ENCODE assay signal across 15 cellular contexts in the genomic region with DNA sequence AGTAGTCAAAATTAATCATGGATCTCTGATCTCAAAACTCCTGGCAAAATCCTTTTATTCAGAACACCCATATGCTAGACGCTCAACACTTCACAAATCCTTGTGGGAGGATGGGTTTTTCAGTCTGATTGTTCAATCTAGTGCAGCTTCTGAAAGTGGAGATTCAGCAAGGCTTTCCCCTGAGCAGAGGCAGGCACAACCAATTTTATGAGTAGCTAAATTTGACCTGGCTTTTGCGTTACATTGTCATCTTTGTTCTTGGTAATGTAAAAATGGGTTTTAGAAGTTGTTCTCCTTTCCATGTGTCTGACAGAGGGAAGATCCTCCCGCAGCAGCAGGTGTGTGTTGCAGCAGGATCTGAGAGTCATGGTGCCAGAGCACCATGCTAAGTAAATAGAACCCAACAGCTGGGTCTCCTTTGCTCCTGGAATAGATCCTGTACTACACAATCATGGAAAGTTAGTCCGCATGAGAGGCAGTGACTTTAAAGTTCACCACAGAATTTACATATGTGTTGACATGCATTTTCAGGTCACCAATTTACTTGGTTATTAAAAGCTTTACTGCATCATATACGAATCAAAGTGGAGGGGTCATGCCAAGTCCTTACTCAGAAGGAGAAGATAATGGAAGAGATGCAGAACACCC.
DNase-seq lines count a peak whose midpoint lies in the region; ATAC-seq, FAIRE-seq and TF ChIP-seq lines count a peak whose summit lies in the region.
"Had no signal": no experiment of that assay in that cellular context is flagged by ENCODE, and none has a peak within 500 bp of the region (broad histone marks: within the 10 kb centered on the region; RNA-seq: fewer than 3 reads in every experiment).

No MANE protein-coding gene starts in this region.

- H3K27ac Mint-ChIP-seq in nephron (peak overlapping the region; percentile 34 to 69 (median 68)), T-helper 17 cell (no peak overlapping the region), immature natural killer cell (no peak overlapping the region)
- H3K27ac Mint-ChIP-seq: activated naive CD4-positive, alpha-beta T cell treated with anti-CD3 and anti-CD28 coated beads for 36 hours had no signal

- H3K4me3 Mint-ChIP-seq in nephron (peak overlapping the region in 2 of 3 experiments; percentile 40 to 66), T-helper 17 cell (no peak overlapping the region), immature natural killer cell (no peak overlapping the region)
- H3K4me3 Mint-ChIP-seq: activated naive CD4-positive, alpha-beta T cell treated with anti-CD3 and anti-CD28 coated beads for 36 hours had no signal

- H3K36me3 Mint-ChIP-seq in nephron (ENCODE audit: low read depth) (no peaks in the 10 kb centered on the region), T-helper 17 cell (ENCODE audit: low read depth) (no peaks in the 10 kb centered on the region), immature natural killer cell (no peaks in the 10 kb centered on the region)

- FAIRE-seq in GM12891 (lab: Jason Lieb, UNC): peak; percentile 82

- H3K9me3 Mint-ChIP-seq in nephron (no peaks in the 10 kb centered on the region), immature natural killer cell (peaks cover 0 to 5% (median 0%) of the 10 kb centered on the region in 6 donors)
- H3K9me3 Mint-ChIP-seq: activated naive CD4-positive, alpha-beta T cell treated with anti-CD3 and anti-CD28 coated beads for 36 hours had no signal

- no peak for TF ChIP-seq CTCF in nephron (IDR thresholded peaks at IDR 0.05; ENCODE audit: unreplicated experiment in 3 of 3)

- in situ Hi-C loops in KBM-7 (cut with MboI; ENCODE audit: low pct_unique_long_range_greater_than_20kb, low sequenced_read_pairs): no loop called here

- no peak for DNase-seq in GM12891 (ENCODE audit: insufficient read length, low spot score)
- peak; percentile 75 for DNase-seq in NCI-H748 (lab: John Stamatoyannopoulos, UW; ENCODE audit: unreplicated experiment)
- DNase-seq in KBM-7: no peak
- DNase-seq in NCI-H2171 treated with DMSO at 0.1 percent for 48 hours (lab: John Stamatoyannopoulos, UW): no peak
- DNase-seq in T-helper 17 cell: no peak
- DNase-seq in immature natural killer cell: no peak
- DNase-seq: activated CD4-positive, CD25-positive, alpha-beta regulatory T cell; activated naive CD4-positive, alpha-beta T cell treated with anti-CD3 and anti-CD28 coated beads for 36 hours; effector CD8-positive, alpha-beta T cell; midbrain; spleen; thyroid gland had no signal

- H3K4me1 Mint-ChIP-seq in nephron: peaks cover 42% of the 10 kb centered on the region
- no peaks in the 10 kb centered on the region for H3K4me1 Mint-ChIP-seq in T-helper 17 cell
- no peaks in the 10 kb centered on the region for H3K4me1 Mint-ChIP-seq in immature natural killer cell

- no peak for TF ChIP-seq POLR2A in GM12891 (IDR thresholded peaks at IDR 0.05; ENCODE audit: low read depth, low read length)

- no peaks in the 10 kb centered on the region for H3K9me3 ChIP-seq in T-helper 17 cell (ENCODE audit: control insufficient read depth, low read length, poor library complexity, severe bottlenecking)
- H3K9me3 ChIP-seq: breast epithelium, spleen, thyroid gland had no signal

- peak; percentile 44 for ATAC-seq in HG03039 (IDR thresholded peaks at IDR 0.05; ENCODE audit: unreplicated experiment)
- ATAC-seq in T-helper 17 cell: no peak

- H3K27me3 Mint-ChIP-seq in nephron (ENCODE audit: low read depth): peaks cover under 1% of the 10 kb centered on the region
- no peaks in the 10 kb centered on the region for H3K27me3 Mint-ChIP-seq in T-helper 17 cell
- H3K27me3 Mint-ChIP-seq in immature natural killer cell (ENCODE audit: low read depth in 3 of 3): peaks cover 0 to 6% (median 0%) of the 10 kb centered on the region in 3 donors

TF ChIP-seq in GM12891, 5 proteins besides CTCF, POLR2A, EP300 and RAD21:
- TF ChIP-seq POLR2AphosphoS5 (IDR thresholded peaks at IDR 0.05; ENCODE audit: low read depth, low read length) (no peak), SPI1 (IDR thresholded peaks at IDR 0.05; ENCODE audit: low read depth, low read length) (no peak), TAF1 (IDR thresholded peaks at IDR 0.05; ENCODE audit: low read depth, low read length) (no peak), POU2F2 (IDR thresholded peaks at IDR 0.05; ENCODE audit: low read depth, low read length) (peak; percentile 60; the same call in 1 of the 2 replicates), PAX5 (IDR thresholded peaks at IDR 0.05; ENCODE audit: insufficient read depth, low read length, severe bottlenecking) (no peak)

Comparison
In these comparisons a context has a peak if more than half of its experiments do, and no peak if none do; other contexts are left out.
1. H3K27ac Mint-ChIP-seq: peak in nephron (3 of 3); none in T-helper 17 cell (single experiment) and immature natural killer cell (0 of 6).
2. H3K4me3 Mint-ChIP-seq: peak in nephron (2 of 3); none in T-helper 17 cell (single experiment) and immature natural killer cell (0 of 5).